In the genomic region with DNA sequence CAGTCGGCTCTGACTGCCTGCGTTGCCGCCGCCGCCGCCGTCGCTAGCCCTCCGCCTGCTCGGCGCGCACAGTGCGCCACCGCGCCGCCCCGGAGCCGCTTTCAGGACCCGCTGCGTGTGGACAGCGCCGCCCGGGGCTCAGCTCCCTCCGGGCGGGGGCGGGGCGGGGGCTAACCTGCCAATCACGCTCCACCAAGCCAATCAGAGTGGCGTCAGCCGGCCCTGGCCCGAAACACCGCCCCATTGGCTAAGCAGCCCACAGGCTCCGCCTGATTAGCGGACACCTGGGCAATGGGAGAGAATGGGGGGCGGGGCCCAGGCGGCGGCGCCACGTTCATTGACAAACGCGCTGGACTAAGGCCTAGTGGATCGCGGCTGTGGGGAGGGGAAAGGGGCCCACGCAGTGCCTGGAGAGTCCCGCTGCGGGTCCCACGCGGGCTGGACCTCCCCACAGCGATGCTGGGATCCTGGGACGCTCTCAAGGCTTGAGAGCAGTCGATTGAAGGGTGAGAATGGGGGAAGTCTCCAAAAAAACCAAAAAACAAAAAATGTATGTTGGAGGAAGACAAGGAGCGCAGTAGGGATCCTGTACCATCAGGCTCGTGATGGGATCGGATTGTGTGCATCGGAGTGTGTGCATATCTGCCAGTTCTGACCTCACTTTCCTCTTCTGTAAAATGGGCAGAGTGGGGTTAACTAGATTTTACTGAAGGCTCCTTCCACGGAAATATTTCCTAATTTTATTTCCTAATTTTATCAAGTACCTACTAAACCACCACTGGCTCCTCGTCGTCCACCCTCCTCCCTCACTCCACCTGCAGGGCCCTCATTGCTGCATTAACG, we compare ENCODE assay signal across 1 cellular context.
A peak's percentile ranks its signal among the peaks of the same experiment; 100 is the strongest.
TF ChIP-seq lines count a peak whose summit lies in the region.

No MANE protein-coding gene starts in this region.

TF ChIP-seq in GM12878, 131 proteins besides CTCF, POLR2A, EP300 and RAD21 (continued from another document):
- TF ChIP-seq, protein P1, sequence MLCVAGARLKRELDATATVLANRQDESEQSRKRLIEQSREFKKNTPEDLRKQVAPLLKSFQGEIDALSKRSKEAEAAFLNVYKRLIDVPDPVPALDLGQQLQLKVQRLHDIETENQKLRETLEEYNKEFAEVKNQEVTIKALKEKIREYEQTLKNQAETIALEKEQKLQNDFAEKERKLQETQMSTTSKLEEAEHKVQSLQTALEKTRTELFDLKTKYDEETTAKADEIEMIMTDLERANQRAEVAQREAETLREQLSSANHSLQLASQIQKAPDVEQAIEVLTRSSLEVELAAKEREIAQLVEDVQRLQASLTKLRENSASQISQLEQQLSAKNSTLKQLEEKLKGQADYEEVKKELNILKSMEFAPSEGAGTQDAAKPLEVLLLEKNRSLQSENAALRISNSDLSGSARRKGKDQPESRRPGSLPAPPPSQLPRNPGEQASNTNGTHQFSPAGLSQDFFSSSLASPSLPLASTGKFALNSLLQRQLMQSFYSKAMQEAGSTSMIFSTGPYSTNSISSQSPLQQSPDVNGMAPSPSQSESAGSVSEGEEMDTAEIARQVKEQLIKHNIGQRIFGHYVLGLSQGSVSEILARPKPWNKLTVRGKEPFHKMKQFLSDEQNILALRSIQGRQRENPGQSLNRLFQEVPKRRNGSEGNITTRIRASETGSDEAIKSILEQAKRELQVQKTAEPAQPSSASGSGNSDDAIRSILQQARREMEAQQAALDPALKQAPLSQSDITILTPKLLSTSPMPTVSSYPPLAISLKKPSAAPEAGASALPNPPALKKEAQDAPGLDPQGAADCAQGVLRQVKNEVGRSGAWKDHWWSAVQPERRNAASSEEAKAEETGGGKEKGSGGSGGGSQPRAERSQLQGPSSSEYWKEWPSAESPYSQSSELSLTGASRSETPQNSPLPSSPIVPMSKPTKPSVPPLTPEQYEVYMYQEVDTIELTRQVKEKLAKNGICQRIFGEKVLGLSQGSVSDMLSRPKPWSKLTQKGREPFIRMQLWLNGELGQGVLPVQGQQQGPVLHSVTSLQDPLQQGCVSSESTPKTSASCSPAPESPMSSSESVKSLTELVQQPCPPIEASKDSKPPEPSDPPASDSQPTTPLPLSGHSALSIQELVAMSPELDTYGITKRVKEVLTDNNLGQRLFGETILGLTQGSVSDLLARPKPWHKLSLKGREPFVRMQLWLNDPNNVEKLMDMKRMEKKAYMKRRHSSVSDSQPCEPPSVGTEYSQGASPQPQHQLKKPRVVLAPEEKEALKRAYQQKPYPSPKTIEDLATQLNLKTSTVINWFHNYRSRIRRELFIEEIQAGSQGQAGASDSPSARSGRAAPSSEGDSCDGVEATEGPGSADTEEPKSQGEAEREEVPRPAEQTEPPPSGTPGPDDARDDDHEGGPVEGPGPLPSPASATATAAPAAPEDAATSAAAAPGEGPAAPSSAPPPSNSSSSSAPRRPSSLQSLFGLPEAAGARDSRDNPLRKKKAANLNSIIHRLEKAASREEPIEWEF (IDR thresholded peaks at IDR 0.05; ENCODE audit: insufficient replicate concordance, low read depth, low read length) = no peak
- TF ChIP-seq NKRF (conservative IDR thresholded peaks at IDR 0.05) (peak; percentile 99), RBBP5 (conservative IDR thresholded peaks at IDR 0.05) (no peak), SIX5 (IDR thresholded peaks at IDR 0.05; ENCODE audit: low read depth, low read length, severe bottlenecking) (no peak), RCOR1 (conservative IDR thresholded peaks at IDR 0.05; ENCODE audit: low read depth, low read length) (peak; percentile 96; the same call in 1 of the 2 replicates)
